ENCODE assay signal across 8 cellular contexts in genomic region chr21:37564341-37564923, GRCh38.
DNase-seq lines count a peak whose midpoint lies in the region; ATAC-seq and TF ChIP-seq lines count a peak whose summit lies in the region.

No MANE protein-coding gene starts in this region.

- DNase-seq in activated CD4-positive, CD25-positive, alpha-beta regulatory T cell (lab: John Stamatoyannopoulos, UW) = peak; percentile 58 to 65 (median 63)
- no peak for DNase-seq in activated CD4-positive, CD25-positive, alpha-beta regulatory T cell treated with anti-CD3 and anti-CD28 coated beads, Interleukin-2, amount 50 U/mL, for 72 hours
- DNase-seq in NCI-H2196 treated with DMSO at 0.1 percent for 48 hours (lab: John Stamatoyannopoulos, UW; ENCODE audit: unreplicated experiment) (peak; percentile 81), choroid plexus epithelial cell (ENCODE audit: low read depth) (peak; percentile 98), left kidney (ENCODE audit: low read depth, low spot score) (peak; percentile 63)
- peak; percentile 92 to 93 for DNase-seq in activated CD4-positive, alpha-beta T cell treated with anti-CD3 and anti-CD28 coated beads for 4 hours
- DNase-seq in stimulated activated CD4-positive, alpha-beta T cell treated with anti-CD3 and anti-CD28 coated beads, Interleukin-2, amount 100 ng/mL, for 48 hours = peak; percentile 73 to 78

- peak; percentile 6 for TF ChIP-seq CTCF in choroid plexus epithelial cell (conservative IDR thresholded peaks at IDR 0.05; ENCODE audit: low read depth, low read length)

- peak overlapping the region; percentile 72 for H3K4me3 ChIP-seq in choroid plexus epithelial cell (ENCODE audit: low read depth, low read length)

- ATAC-seq in HG03097 (IDR thresholded peaks at IDR 0.05; ENCODE audit: low FRiP score, unreplicated experiment) = peak; percentile 31
